8 cellular contexts compared by ENCODE assay signal in genomic region chr6:149318581-149319286, GRCh38.
DNase-seq lines count a peak whose midpoint lies in the region; ATAC-seq and TF ChIP-seq lines count a peak whose summit lies in the region.

No MANE protein-coding gene starts in this region.

- H3K27ac ChIP-seq in ACC112 (ENCODE audit: low read depth, low read length): peak overlapping the region; percentile 87

- peaks cover 64% of the 10 kb centered on the region for H3K79me2 ChIP-seq in ACC112 (ENCODE audit: control insufficient read depth, insufficient read depth, low read length, unreplicated experiment)

- ATAC-seq in HG03342 (IDR thresholded peaks at IDR 0.05; ENCODE audit: unreplicated experiment): peak; percentile 18
- ATAC-seq in GM18517 (IDR thresholded peaks at IDR 0.05; ENCODE audit: unreplicated experiment): no peak

- no peak for TF ChIP-seq CTCF in fibroblast of pulmonary artery (IDR thresholded peaks at IDR 0.05; ENCODE audit: low read length, missing control alignments)

- H3K4me3 ChIP-seq in ACC112 (ENCODE audit: low read depth, low read length) (peak overlapping the region; percentile 97), fibroblast of pulmonary artery (replicated peaks; ENCODE audit: low read depth, low read length) (peak overlapping the region; percentile 79)

- peaks cover 32% of the 10 kb centered on the region for H3K4me1 ChIP-seq in ACC112 (ENCODE audit: control insufficient read depth, insufficient read depth, low read length, unreplicated experiment)

- DNase-seq in ELR (ENCODE audit: low read depth) (peak; percentile 35), UCSD-AML1 (lab: John Stamatoyannopoulos, UW; ENCODE audit: unreplicated experiment) (peak; percentile 35), fibroblast of pulmonary artery (ENCODE audit: low read depth) (no peak), pons (ENCODE audit: low spot score) (peak; percentile 61)
- DNase-seq in activated CD4-positive, alpha-beta T cell treated with anti-CD3 and anti-CD28 coated beads, Interleukin-2, amount 50 U/mL, for 4 hours: no peak

- no peaks in the 10 kb centered on the region for H3K36me3 ChIP-seq in ACC112 (ENCODE audit: insufficient read depth, low read length)

- no peaks in the 10 kb centered on the region for H3K27me3 ChIP-seq in ACC112 (ENCODE audit: insufficient read depth, low read length)

- H2AFZ ChIP-seq in ACC112 (ENCODE audit: low read length, unreplicated experiment): no peak overlapping the region

Comparison
In these comparisons a context has a peak if more than half of its experiments do, and no peak if none do; other contexts are left out.
1. DNase-seq: peak in ELR (single experiment), UCSD-AML1 (single experiment) and pons (single experiment); none in fibroblast of pulmonary artery (single experiment) and activated CD4-positive, alpha-beta T cell treated with anti-CD3 and anti-CD28 coated beads, Interleukin-2, amount 50 U/mL, for 4 hours (0 of 2).